In genomic region chr3:62093025-62093424, GRCh38 we compare ENCODE assay signal across 34 cellular contexts.
"Had no signal": no experiment of that assay in that cellular context is flagged by ENCODE, and none has a peak within 500 bp of the region (broad histone marks: within the 10 kb centered on the region; RNA-seq: fewer than 3 reads in every experiment).

No MANE protein-coding gene starts in this region.

- H3K4me1 Mint-ChIP-seq: activated B cell treated with CpG ODN at 0.5 μM for 24 hours; activated CD4-positive, alpha-beta T cell treated with anti-CD3 and anti-CD28 coated beads, Interleukin-2, amount 10 ng/mL, durations not matched to agents 24 days and 14 days; activated naive CD4-positive, alpha-beta T cell treated with anti-CD3 and anti-CD28 coated beads, Interleukin-2, amount 10 ng/mL, durations not matched to agents 7 days and 5 days; activated naive CD4-positive, alpha-beta T cell treated with anti-CD3 and anti-CD28 coated beads, Interleukin-2, amount 50 U/mL, for 24 hours; activated naive CD8-positive, alpha-beta T cell treated with anti-CD3 and anti-CD28 coated beads, Interleukin-2, amount 10 ng/mL, durations not matched to agents 7 days and 5 days; activated naive CD8-positive, alpha-beta T cell treated with anti-CD3 and anti-CD28 coated beads, Interleukin-2, amount 50 U/mL, for 24 hours; central memory CD8-positive, alpha-beta T cell had no signal

- DNase-seq: activated B cell treated with CpG ODN at 0.5 μM for 24 hours; activated CD4-positive, alpha-beta memory T cell treated with anti-CD3 and anti-CD28 coated beads for 36 hours; activated CD4-positive, alpha-beta T cell treated with anti-CD3 and anti-CD28 coated beads for 4 hours; activated CD4-positive, alpha-beta T cell treated with anti-CD3 and anti-CD28 coated beads, Interleukin-2, amount 10 ng/mL, durations not matched to agents 24 days and 14 days; activated CD4-positive, alpha-beta T cell treated with anti-CD3 and anti-CD28 coated beads, Interleukin-2, amount 50 U/mL, for 1 hour; activated CD4-positive, alpha-beta T cell treated with anti-CD3 and anti-CD28 coated beads, Interleukin-2, amount 50 U/mL, for 4 hours; activated CD4-positive, CD25-positive, alpha-beta regulatory T cell treated with anti-CD3 and anti-CD28 coated beads, Interleukin-2, amount 50 U/mL, for 72 hours; activated CD8-positive, alpha-beta memory T cell treated with anti-CD3 and anti-CD28 coated beads, Interleukin-2, amount 50 U/mL, for 48 hours; activated CD8-positive, alpha-beta T cell treated with anti-CD3 and anti-CD28 coated beads for 36 hours; activated effector memory CD4-positive, alpha-beta T cell treated with Interleukin-2 at 50 U/mL for 16 hours; activated gamma-delta T cell; activated naive CD4-positive, alpha-beta T cell treated with anti-CD3 and anti-CD28 coated beads, Interleukin-2, amount 10 ng/mL, durations not matched to agents 7 days and 5 days; activated naive CD4-positive, alpha-beta T cell treated with Interleukin-2 at 50 U/mL for 16 hours; activated naive CD8-positive, alpha-beta T cell treated with anti-CD3 and anti-CD28 coated beads, Interleukin-2, amount 10 ng/mL, durations not matched to agents 7 days and 5 days; activated naive CD8-positive, alpha-beta T cell treated with anti-CD3 and anti-CD28 coated beads, Interleukin-2, amount 50 U/mL, for 24 hours; activated T-cell treated with anti-CD3 and anti-CD28 coated beads, Interleukin-2, amount 50 U/mL, for 24 hours; activated T-cell treated with anti-CD3 and anti-CD28 coated beads, Interleukin-2, amount 50 U/mL, for 48 hours; amygdala; anterior cingulate cortex; caudate nucleus; cerebellar nuclear complex; T-helper 1 cell; T-helper 2 cell; T-helper 9 cell had no signal

- H3K4me3 Mint-ChIP-seq: activated B cell treated with CpG ODN at 0.5 μM for 24 hours; activated CD4-positive, alpha-beta memory T cell treated with anti-CD3 and anti-CD28 coated beads for 36 hours; activated CD4-positive, alpha-beta T cell treated with anti-CD3 and anti-CD28 coated beads, Interleukin-2, amount 10 ng/mL, durations not matched to agents 24 days and 14 days; activated CD8-positive, alpha-beta T cell treated with anti-CD3 and anti-CD28 coated beads for 36 hours; activated naive CD4-positive, alpha-beta T cell treated with anti-CD3 and anti-CD28 coated beads, Interleukin-2, amount 10 ng/mL, durations not matched to agents 7 days and 5 days; activated naive CD4-positive, alpha-beta T cell treated with anti-CD3 and anti-CD28 coated beads, Interleukin-2, amount 50 U/mL, for 24 hours; activated naive CD8-positive, alpha-beta T cell; activated naive CD8-positive, alpha-beta T cell treated with anti-CD3 and anti-CD28 coated beads, Interleukin-2, amount 10 ng/mL, durations not matched to agents 7 days and 5 days; activated naive CD8-positive, alpha-beta T cell treated with anti-CD3 and anti-CD28 coated beads, Interleukin-2, amount 50 U/mL, for 24 hours; activated T-cell treated with anti-CD3 and anti-CD28 coated beads, Interleukin-2, amount 50 U/mL, for 24 hours; brain; central memory CD8-positive, alpha-beta T cell; T-helper 1 cell treated with Interleukin-12 subunit alpha and Interleukin-12 subunit beta and Interleukin-4 antibody, amounts not matched to agents 30 μg/mL and 1 μg/mL, for 36 hours; T-helper 2 cell treated with Interferon-gamma antibody and Interleukin-4, amounts not matched to agents 5 μg/mL and 100 μg/mL, for 36 hours had no signal

- H3K36me3 Mint-ChIP-seq: activated CD4-positive, alpha-beta memory T cell treated with anti-CD3 and anti-CD28 coated beads for 36 hours; activated naive CD4-positive, alpha-beta T cell treated with anti-CD3 and anti-CD28 coated beads, Interleukin-2, amount 10 ng/mL, durations not matched to agents 7 days and 5 days; activated naive CD4-positive, alpha-beta T cell treated with anti-CD3 and anti-CD28 coated beads, Interleukin-2, amount 50 U/mL, for 24 hours; activated naive CD8-positive, alpha-beta T cell; activated naive CD8-positive, alpha-beta T cell treated with anti-CD3 and anti-CD28 coated beads, Interleukin-2, amount 10 ng/mL, durations not matched to agents 7 days and 5 days; brain had no signal

- H3K9me3 ChIP-seq: ascending aorta had no signal

- H3K27ac Mint-ChIP-seq: activated B cell treated with CpG ODN at 0.5 μM for 24 hours; activated CD4-positive, alpha-beta memory T cell treated with anti-CD3 and anti-CD28 coated beads for 36 hours; activated CD4-positive, alpha-beta T cell treated with anti-CD3 and anti-CD28 coated beads, Interleukin-2, amount 10 ng/mL, durations not matched to agents 24 days and 14 days; activated CD8-positive, alpha-beta T cell treated with anti-CD3 and anti-CD28 coated beads for 36 hours; activated naive CD4-positive, alpha-beta T cell treated with anti-CD3 and anti-CD28 coated beads, Interleukin-2, amount 10 ng/mL, durations not matched to agents 7 days and 5 days; activated naive CD4-positive, alpha-beta T cell treated with anti-CD3 and anti-CD28 coated beads, Interleukin-2, amount 50 U/mL, for 24 hours; activated naive CD8-positive, alpha-beta T cell; activated naive CD8-positive, alpha-beta T cell treated with anti-CD3 and anti-CD28 coated beads, Interleukin-2, amount 10 ng/mL, durations not matched to agents 7 days and 5 days; activated naive CD8-positive, alpha-beta T cell treated with anti-CD3 and anti-CD28 coated beads, Interleukin-2, amount 50 U/mL, for 24 hours; activated T-cell treated with anti-CD3 and anti-CD28 coated beads, Interleukin-2, amount 50 U/mL, for 24 hours; activated T-helper 2 cell treated with anti-CD3 and anti-CD28 coated beads, Interferon-gamma antibody, Interleukin-2, Interleukin-4, amounts not matched to agents 10 μg/mL and 5 μg/mL and 100 μg/mL, durations not matched to agents 14 hours and 24 hours and 36 hours; brain; T-helper 1 cell treated with Interleukin-12 subunit alpha and Interleukin-12 subunit beta and Interleukin-4 antibody, amounts not matched to agents 30 μg/mL and 1 μg/mL, for 36 hours; T-helper 2 cell treated with Interferon-gamma antibody and Interleukin-4, amounts not matched to agents 5 μg/mL and 100 μg/mL, for 36 hours had no signal

- H3K27ac ChIP-seq: ascending aorta, cardiac muscle cell, VCaP had no signal

- H3K27me3 ChIP-seq: ascending aorta, cardiac muscle cell had no signal

- H3K36me3 ChIP-seq: ascending aorta, cardiac muscle cell had no signal

- ATAC-seq: activated CD8-positive, alpha-beta T cell treated with anti-CD3 and anti-CD28 coated beads for 36 hours; activated naive CD8-positive, alpha-beta T cell treated with anti-CD3 and anti-CD28 coated beads, Interleukin-2, amount 50 U/mL, for 24 hours had no signal

- H3K9me3 Mint-ChIP-seq: activated B cell treated with CpG ODN at 0.5 μM for 24 hours; activated CD4-positive, alpha-beta memory T cell treated with anti-CD3 and anti-CD28 coated beads for 36 hours; activated CD4-positive, alpha-beta T cell treated with anti-CD3 and anti-CD28 coated beads, Interleukin-2, amount 10 ng/mL, durations not matched to agents 24 days and 14 days; activated CD8-positive, alpha-beta T cell treated with anti-CD3 and anti-CD28 coated beads for 36 hours; activated naive CD4-positive, alpha-beta T cell treated with anti-CD3 and anti-CD28 coated beads, Interleukin-2, amount 10 ng/mL, durations not matched to agents 7 days and 5 days; activated naive CD4-positive, alpha-beta T cell treated with anti-CD3 and anti-CD28 coated beads, Interleukin-2, amount 50 U/mL, for 24 hours; activated naive CD8-positive, alpha-beta T cell treated with anti-CD3 and anti-CD28 coated beads, Interleukin-2, amount 10 ng/mL, durations not matched to agents 7 days and 5 days; activated naive CD8-positive, alpha-beta T cell treated with anti-CD3 and anti-CD28 coated beads, Interleukin-2, amount 50 U/mL, for 24 hours; activated T-cell treated with anti-CD3 and anti-CD28 coated beads, Interleukin-2, amount 50 U/mL, for 24 hours; activated T-helper 2 cell treated with anti-CD3 and anti-CD28 coated beads, Interferon-gamma antibody, Interleukin-2, Interleukin-4, amounts not matched to agents 10 μg/mL and 5 μg/mL and 100 μg/mL, durations not matched to agents 14 hours and 24 hours and 36 hours; brain; T-helper 1 cell treated with Interleukin-12 subunit alpha and Interleukin-12 subunit beta and Interleukin-4 antibody, amounts not matched to agents 30 μg/mL and 1 μg/mL, for 36 hours; T-helper 2 cell treated with Interferon-gamma antibody and Interleukin-4, amounts not matched to agents 5 μg/mL and 100 μg/mL, for 36 hours had no signal

- H3K27me3 Mint-ChIP-seq: activated B cell treated with CpG ODN at 0.5 μM for 24 hours; activated naive CD4-positive, alpha-beta T cell treated with anti-CD3 and anti-CD28 coated beads, Interleukin-2, amount 10 ng/mL, durations not matched to agents 7 days and 5 days; activated naive CD8-positive, alpha-beta T cell treated with anti-CD3 and anti-CD28 coated beads, Interleukin-2, amount 10 ng/mL, durations not matched to agents 7 days and 5 days; activated naive CD8-positive, alpha-beta T cell treated with anti-CD3 and anti-CD28 coated beads, Interleukin-2, amount 50 U/mL, for 24 hours; brain; central memory CD8-positive, alpha-beta T cell had no signal

- H3K4me3 ChIP-seq: ascending aorta, cardiac muscle cell had no signal
